In the genomic region with DNA sequence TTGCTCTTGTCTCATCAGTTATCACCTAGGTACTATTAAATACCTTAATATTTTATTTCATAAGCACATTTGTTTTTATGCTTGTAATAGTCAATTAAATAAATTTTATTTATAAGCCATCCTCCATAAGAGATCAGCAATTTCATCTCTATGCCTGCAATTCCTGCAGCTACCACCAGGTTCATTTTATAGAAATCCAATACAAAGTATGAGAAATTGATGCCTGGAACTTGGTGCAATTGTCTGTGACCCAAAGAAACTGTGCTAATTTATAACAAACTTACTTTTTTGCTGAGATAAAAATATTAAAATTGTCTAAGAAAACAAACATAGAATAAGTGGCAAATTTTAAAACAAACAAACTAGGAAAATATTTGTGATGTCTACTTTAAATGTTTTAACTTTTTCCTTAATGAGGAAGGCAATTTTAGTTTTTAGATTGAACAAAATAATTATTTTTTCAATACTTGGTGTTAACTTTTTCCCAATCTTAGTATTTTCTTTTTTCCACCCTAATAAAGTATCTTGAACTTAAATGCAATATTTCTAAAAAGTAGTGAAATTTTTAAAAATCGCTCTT, we compare ENCODE assay signal across 2 cellular contexts.
TF ChIP-seq lines count a peak whose summit lies in the region.

No MANE protein-coding gene starts in this region.

TF ChIP-seq in SK-N-SH, 30 proteins besides CTCF, POLR2A, EP300 and RAD21 (continued from another document):
- TF ChIP-seq NFIC (IDR thresholded peaks at IDR 0.05; ENCODE audit: borderline replicate concordance): no peak
TF ChIP-seq in SK-N-SH: peak in this region for 0.

TF ChIP-seq in SK-N-SH treated with all-trans-retinoic acid at 6 μM for 48 hours, 23 proteins besides CTCF, POLR2A, EP300 and RAD21 (continued from another document):
- TF ChIP-seq, protein P1, sequence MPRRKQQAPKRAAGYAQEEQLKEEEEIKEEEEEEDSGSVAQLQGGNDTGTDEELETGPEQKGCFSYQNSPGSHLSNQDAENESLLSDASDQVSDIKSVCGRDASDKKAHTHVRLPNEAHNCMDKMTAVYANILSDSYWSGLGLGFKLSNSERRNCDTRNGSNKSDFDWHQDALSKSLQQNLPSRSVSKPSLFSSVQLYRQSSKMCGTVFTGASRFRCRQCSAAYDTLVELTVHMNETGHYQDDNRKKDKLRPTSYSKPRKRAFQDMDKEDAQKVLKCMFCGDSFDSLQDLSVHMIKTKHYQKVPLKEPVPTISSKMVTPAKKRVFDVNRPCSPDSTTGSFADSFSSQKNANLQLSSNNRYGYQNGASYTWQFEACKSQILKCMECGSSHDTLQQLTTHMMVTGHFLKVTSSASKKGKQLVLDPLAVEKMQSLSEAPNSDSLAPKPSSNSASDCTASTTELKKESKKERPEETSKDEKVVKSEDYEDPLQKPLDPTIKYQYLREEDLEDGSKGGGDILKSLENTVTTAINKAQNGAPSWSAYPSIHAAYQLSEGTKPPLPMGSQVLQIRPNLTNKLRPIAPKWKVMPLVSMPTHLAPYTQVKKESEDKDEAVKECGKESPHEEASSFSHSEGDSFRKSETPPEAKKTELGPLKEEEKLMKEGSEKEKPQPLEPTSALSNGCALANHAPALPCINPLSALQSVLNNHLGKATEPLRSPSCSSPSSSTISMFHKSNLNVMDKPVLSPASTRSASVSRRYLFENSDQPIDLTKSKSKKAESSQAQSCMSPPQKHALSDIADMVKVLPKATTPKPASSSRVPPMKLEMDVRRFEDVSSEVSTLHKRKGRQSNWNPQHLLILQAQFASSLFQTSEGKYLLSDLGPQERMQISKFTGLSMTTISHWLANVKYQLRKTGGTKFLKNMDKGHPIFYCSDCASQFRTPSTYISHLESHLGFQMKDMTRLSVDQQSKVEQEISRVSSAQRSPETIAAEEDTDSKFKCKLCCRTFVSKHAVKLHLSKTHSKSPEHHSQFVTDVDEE (CRISPR knock-in tag; IDR thresholded peaks at IDR 0.05): no peak
- TF ChIP-seq, protein P2, sequence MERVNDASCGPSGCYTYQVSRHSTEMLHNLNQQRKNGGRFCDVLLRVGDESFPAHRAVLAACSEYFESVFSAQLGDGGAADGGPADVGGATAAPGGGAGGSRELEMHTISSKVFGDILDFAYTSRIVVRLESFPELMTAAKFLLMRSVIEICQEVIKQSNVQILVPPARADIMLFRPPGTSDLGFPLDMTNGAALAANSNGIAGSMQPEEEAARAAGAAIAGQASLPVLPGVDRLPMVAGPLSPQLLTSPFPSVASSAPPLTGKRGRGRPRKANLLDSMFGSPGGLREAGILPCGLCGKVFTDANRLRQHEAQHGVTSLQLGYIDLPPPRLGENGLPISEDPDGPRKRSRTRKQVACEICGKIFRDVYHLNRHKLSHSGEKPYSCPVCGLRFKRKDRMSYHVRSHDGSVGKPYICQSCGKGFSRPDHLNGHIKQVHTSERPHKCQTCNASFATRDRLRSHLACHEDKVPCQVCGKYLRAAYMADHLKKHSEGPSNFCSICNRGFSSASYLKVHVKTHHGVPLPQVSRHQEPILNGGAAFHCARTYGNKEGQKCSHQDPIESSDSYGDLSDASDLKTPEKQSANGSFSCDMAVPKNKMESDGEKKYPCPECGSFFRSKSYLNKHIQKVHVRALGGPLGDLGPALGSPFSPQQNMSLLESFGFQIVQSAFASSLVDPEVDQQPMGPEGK (CRISPR knock-in tag; IDR thresholded peaks at IDR 0.05; ENCODE audit: borderline replicate concordance): no peak
- TF ChIP-seq, protein P3, sequence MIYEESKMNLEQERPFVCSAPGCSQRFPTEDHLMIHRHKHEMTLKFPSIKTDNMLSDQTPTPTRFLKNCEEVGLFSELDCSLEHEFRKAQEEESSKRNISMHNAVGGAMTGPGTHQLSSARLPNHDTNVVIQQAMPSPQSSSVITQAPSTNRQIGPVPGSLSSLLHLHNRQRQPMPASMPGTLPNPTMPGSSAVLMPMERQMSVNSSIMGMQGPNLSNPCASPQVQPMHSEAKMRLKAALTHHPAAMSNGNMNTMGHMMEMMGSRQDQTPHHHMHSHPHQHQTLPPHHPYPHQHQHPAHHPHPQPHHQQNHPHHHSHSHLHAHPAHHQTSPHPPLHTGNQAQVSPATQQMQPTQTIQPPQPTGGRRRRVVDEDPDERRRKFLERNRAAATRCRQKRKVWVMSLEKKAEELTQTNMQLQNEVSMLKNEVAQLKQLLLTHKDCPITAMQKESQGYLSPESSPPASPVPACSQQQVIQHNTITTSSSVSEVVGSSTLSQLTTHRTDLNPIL (CRISPR knock-in tag; IDR thresholded peaks at IDR 0.05; ENCODE audit: low read depth): no peak
- TF ChIP-seq ZNF565 (CRISPR knock-in tag; conservative IDR thresholded peaks at IDR 0.05; ENCODE audit: low read depth) (no peak), ESRRG (CRISPR knock-in tag; IDR thresholded peaks at IDR 0.05) (no peak), ZNF8 (CRISPR knock-in tag; IDR thresholded peaks at IDR 0.05) (no peak), SNAI2 (CRISPR knock-in tag; IDR thresholded peaks at IDR 0.05) (no peak), TOX (CRISPR knock-in tag; IDR thresholded peaks at IDR 0.05; ENCODE audit: borderline replicate concordance) (no peak), OSR1 (CRISPR knock-in tag; IDR thresholded peaks at IDR 0.05) (no peak), ARNTL (CRISPR knock-in tag; IDR thresholded peaks at IDR 0.05; ENCODE audit: borderline replicate concordance, low read depth) (no peak), CSDC2 (CRISPR knock-in tag; IDR thresholded peaks at IDR 0.05) (no peak), ZFP30 (CRISPR knock-in tag; IDR thresholded peaks at IDR 0.05) (no peak), RARB (CRISPR knock-in tag; IDR thresholded peaks at IDR 0.05) (no peak), ZNF70 (CRISPR knock-in tag; IDR thresholded peaks at IDR 0.05) (no peak)
- TF ChIP-seq, protein P4, sequence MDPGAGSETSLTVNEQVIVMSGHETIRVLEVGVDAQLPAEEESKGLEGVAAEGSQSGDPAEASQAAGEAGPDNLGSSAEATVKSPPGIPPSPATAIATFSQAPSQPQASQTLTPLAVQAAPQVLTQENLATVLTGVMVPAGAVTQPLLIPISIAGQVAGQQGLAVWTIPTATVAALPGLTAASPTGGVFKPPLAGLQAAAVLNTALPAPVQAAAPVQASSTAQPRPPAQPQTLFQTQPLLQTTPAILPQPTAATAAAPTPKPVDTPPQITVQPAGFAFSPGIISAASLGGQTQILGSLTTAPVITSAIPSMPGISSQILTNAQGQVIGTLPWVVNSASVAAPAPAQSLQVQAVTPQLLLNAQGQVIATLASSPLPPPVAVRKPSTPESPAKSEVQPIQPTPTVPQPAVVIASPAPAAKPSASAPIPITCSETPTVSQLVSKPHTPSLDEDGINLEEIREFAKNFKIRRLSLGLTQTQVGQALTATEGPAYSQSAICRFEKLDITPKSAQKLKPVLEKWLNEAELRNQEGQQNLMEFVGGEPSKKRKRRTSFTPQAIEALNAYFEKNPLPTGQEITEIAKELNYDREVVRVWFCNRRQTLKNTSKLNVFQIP (CRISPR knock-in tag; IDR thresholded peaks at IDR 0.05; ENCODE audit: borderline replicate concordance, low read depth): no peak
- TF ChIP-seq, protein P5, sequence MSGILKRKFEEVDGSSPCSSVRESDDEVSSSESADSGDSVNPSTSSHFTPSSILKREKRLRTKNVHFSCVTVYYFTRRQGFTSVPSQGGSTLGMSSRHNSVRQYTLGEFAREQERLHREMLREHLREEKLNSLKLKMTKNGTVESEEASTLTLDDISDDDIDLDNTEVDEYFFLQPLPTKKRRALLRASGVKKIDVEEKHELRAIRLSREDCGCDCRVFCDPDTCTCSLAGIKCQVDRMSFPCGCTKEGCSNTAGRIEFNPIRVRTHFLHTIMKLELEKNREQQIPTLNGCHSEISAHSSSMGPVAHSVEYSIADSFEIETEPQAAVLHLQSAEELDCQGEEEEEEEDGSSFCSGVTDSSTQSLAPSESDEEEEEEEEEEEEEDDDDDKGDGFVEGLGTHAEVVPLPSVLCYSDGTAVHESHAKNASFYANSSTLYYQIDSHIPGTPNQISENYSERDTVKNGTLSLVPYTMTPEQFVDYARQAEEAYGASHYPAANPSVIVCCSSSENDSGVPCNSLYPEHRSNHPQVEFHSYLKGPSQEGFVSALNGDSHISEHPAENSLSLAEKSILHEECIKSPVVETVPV (CRISPR knock-in tag; IDR thresholded peaks at IDR 0.05): no peak
